1 cellular context compared by ENCODE assay signal in genomic region chr3:57694146-57694545, GRCh38.
TF ChIP-seq lines count a peak whose summit lies in the region.

No MANE protein-coding gene starts in this region.

TF ChIP-seq in HepG2, 621 proteins besides CTCF, POLR2A, EP300 and RAD21:
- no peak for TF ChIP-seq BCLAF1 (IDR thresholded peaks at IDR 0.05)
- TF ChIP-seq PRDM4 (CRISPR knock-in tag; IDR thresholded peaks at IDR 0.05; ENCODE audit: borderline replicate concordance), result no peak
- TF ChIP-seq HOMEZ (CRISPR knock-in tag; IDR thresholded peaks at IDR 0.05; ENCODE audit: low read depth), result no peak
- TF ChIP-seq ZUFSP (CRISPR knock-in tag; IDR thresholded peaks at IDR 0.05; ENCODE audit: borderline replicate concordance), result no peak
- TF ChIP-seq ZNF280D (CRISPR knock-in tag; IDR thresholded peaks at IDR 0.05), result no peak
